Comparison of ENCODE assay signal across 18 cellular contexts in genomic region chr11:47282462-47282861, GRCh38.
"Had no signal": no experiment of that assay in that cellular context is flagged by ENCODE, and none has a peak within 500 bp of the region (broad histone marks: within the 10 kb centered on the region; RNA-seq: fewer than 3 reads in every experiment).

No MANE protein-coding gene starts in this region.

- DNase-seq: caudate nucleus; effector CD8-positive, alpha-beta T cell; head of caudate nucleus; hippocampal formation; lower lobe of right lung; midbrain; stimulated activated CD4-positive, alpha-beta T cell treated with anti-CD3 and anti-CD28 coated beads, Interleukin-2, amount 100 ng/mL, for 48 hours; upper lobe of right lung had no signal

- H3K27ac Mint-ChIP-seq: memory B cell; natural killer cell treated with Interleukin-12 subunit alpha and Interleukin-12 subunit beta and Interleukin-15 and Interleukin-18, amount 100 ng/mL, for 72 hours; stimulated activated naive CD8-positive, alpha-beta T cell treated with anti-CD3 and anti-CD28 coated beads, Interleukin-15, Interleukin-2, amounts not matched to agents 100 ng/mL and 50 ng/mL, for 24 hours had no signal

- H3K4me2 ChIP-seq: smooth muscle cell had no signal

- H3K4me3 Mint-ChIP-seq: memory B cell; natural killer cell treated with Interleukin-12 subunit alpha and Interleukin-12 subunit beta and Interleukin-15 and Interleukin-18, amount 100 ng/mL, for 72 hours; stimulated activated naive CD8-positive, alpha-beta T cell treated with anti-CD3 and anti-CD28 coated beads, Interleukin-15, Interleukin-2, amounts not matched to agents 100 ng/mL and 50 ng/mL, for 24 hours had no signal

- ATAC-seq: lower lobe of right lung; natural killer cell treated with Interleukin-12 subunit alpha and Interleukin-12 subunit beta and Interleukin-15 and Interleukin-18, amount 100 ng/mL, for 72 hours; upper lobe of right lung had no signal

- H3K4me1 ChIP-seq: lower lobe of right lung, tibial artery, upper lobe of right lung, vagina had no signal

- H3K9me3 ChIP-seq: esophagus muscularis mucosa, lower lobe of right lung, tibial artery, upper lobe of right lung, vagina had no signal

- H3K27ac ChIP-seq: coronary artery, epithelial cell of prostate, esophagus muscularis mucosa, lower lobe of right lung, tibial artery, upper lobe of right lung, vagina had no signal

- H3K27me3 Mint-ChIP-seq: memory B cell; natural killer cell treated with Interleukin-12 subunit alpha and Interleukin-12 subunit beta and Interleukin-15 and Interleukin-18, amount 100 ng/mL, for 72 hours; stimulated activated naive CD8-positive, alpha-beta T cell treated with anti-CD3 and anti-CD28 coated beads, Interleukin-15, Interleukin-2, amounts not matched to agents 100 ng/mL and 50 ng/mL, for 24 hours had no signal

- H3K27me3 ChIP-seq: esophagus muscularis mucosa, tibial artery, upper lobe of right lung, vagina had no signal

- H3K4me3 ChIP-seq: coronary artery, esophagus muscularis mucosa, lower lobe of right lung, smooth muscle cell, tibial artery, upper lobe of right lung, vagina had no signal

- H3K9me3 Mint-ChIP-seq: memory B cell; natural killer cell treated with Interleukin-12 subunit alpha and Interleukin-12 subunit beta and Interleukin-15 and Interleukin-18, amount 100 ng/mL, for 72 hours; stimulated activated naive CD8-positive, alpha-beta T cell treated with anti-CD3 and anti-CD28 coated beads, Interleukin-15, Interleukin-2, amounts not matched to agents 100 ng/mL and 50 ng/mL, for 24 hours had no signal

- FAIRE-seq: endometrium had no signal
